ENCODE assay signal across 7 cellular contexts in genomic region chr4:74757136-74757535, GRCh38. TPM values are rescaled to one million over a fixed set of nuclear protein-coding genes. Genes with fewer than 3 reads are reported as not detected.
"Had no signal": no experiment of that assay in that cellular context is flagged by ENCODE, and none has a peak within 500 bp of the region (broad histone marks: within the 10 kb centered on the region; RNA-seq: fewer than 3 reads in every experiment).

No MANE protein-coding gene starts in this region.

- ATAC-seq: HCT116, K562 had no signal

- H3K9me3 Mint-ChIP-seq: HFFc6 had no signal

- DNase-seq: GOT3, H7, HFFc6, IMR-90 had no signal

- H3K36me3 ChIP-seq: HAP-1 had no signal

- H3K9me3 ChIP-seq: HAP-1 had no signal

- H3K27ac Mint-ChIP-seq: HFFc6 had no signal

- H3K4me1 ChIP-seq: HAP-1 had no signal

- H3K4me3 ChIP-seq: HAP-1, K562 had no signal

- H3K4me3 Mint-ChIP-seq: HFFc6 had no signal

RNA-seq across cellular contexts. Expression of gene BTC, which starts 37.2 kb away (rescaled TPM):
- total RNA-seq: HFFc6, IMR-90, K562 had no signal
- polyA plus RNA-seq: IMR-90, K562 had no signal
